ENCODE assay signal across 14 cellular contexts in genomic region chr13:99353836-99354235, GRCh38. TPM values are rescaled to one million over a fixed set of nuclear protein-coding genes. Genes with fewer than 3 reads are reported as not detected.
DNase-seq lines count a peak whose midpoint lies in the region; ATAC-seq, FAIRE-seq and TF ChIP-seq lines count a peak whose summit lies in the region.
"Had no signal": no experiment of that assay in that cellular context is flagged by ENCODE, and none has a peak within 500 bp of the region (broad histone marks: within the 10 kb centered on the region; RNA-seq: fewer than 3 reads in every experiment).

No MANE protein-coding gene starts in this region.

- H3K4me1 ChIP-seq in K562 (replicated peaks in 1 of 2; ENCODE audit: control insufficient read depth in 2 of 2, insufficient read depth in 2 of 2, low read length in 2 of 2) = peaks cover 8 to 25% of the 10 kb centered on the region in 2 experiments; a peak in 4 of 5 replicates

- TF ChIP-seq EP300 in K562 (IDR thresholded peaks at IDR 0.05; ENCODE audit: low read length) = no peak

- CTCF ChIA-PET in K562 (lab: Yijun Ruan, JAX; ENCODE audit: low intra/inter-chr PET ratio) = no interaction called here

- no peak for FAIRE-seq in K562 (lab: Jason Lieb, UNC)

- no peak for TF ChIP-seq RAD21 in K562 (CRISPR knock-in tag; conservative IDR thresholded peaks at IDR 0.05 in 1 of 2, IDR thresholded peaks at IDR 0.05 in 1 of 2)

- peaks cover 43% of the 10 kb centered on the region; the same call in 2 of the 3 replicates for H3K36me3 ChIP-seq in K562 (ENCODE audit: control insufficient read depth, insufficient read depth, low read length)

- no peaks in the 10 kb centered on the region for H3K9me3 Mint-ChIP-seq in mesothelial cell of epicardium

- no peak overlapping the region for H2AFZ ChIP-seq in K562 (ENCODE audit: low read depth, low read length)

- POLR2A ChIA-PET in K562 (lab: Yijun Ruan, JAX) = no interaction called here

- no peak for TF ChIP-seq POLR2A in K562 (conservative IDR thresholded peaks at IDR 0.05)

- no peak overlapping the region for H3K27ac ChIP-seq in K562 (ENCODE audit: extremely low read depth, low read depth, low read length)
- peak overlapping the region in 14 of 21 experiments; percentile 30 to 89 (median 75) for H3K27ac ChIP-seq in skin epidermis
- H3K27ac ChIP-seq: dorsolateral prefrontal cortex had no signal

- peaks cover 21% of the 10 kb centered on the region for H3K4me1 Mint-ChIP-seq in mesothelial cell of epicardium

- 67% methylated on average over 7 of the region's 8 CpGs for WGBS in K562 (ENCODE audit: insufficient coverage, low coverage, missing lambda C conversion rate)

- intact Hi-C loops in K562 (cut with micrococcal nuclease) = no loop called here

- no TSS peak for BruUV-seq in K562 (replicated peaks; lab: Mats Ljungman, UMichigan)

- in situ Hi-C loops in K562 (cut with MboI) = no loop called here

- H3K27me3 ChIP-seq in K562 (ENCODE audit: control insufficient read depth in 2 of 2, insufficient read depth in 2 of 2, low read length in 2 of 2) = no peaks in the 10 kb centered on the region
- H3K27me3 ChIP-seq: dorsolateral prefrontal cortex had no signal

- H3K4me3 ChIP-seq in K562 (no peak overlapping the region), skin epidermis (no peak overlapping the region)
- H3K4me3 ChIP-seq: dorsolateral prefrontal cortex had no signal

- no peak overlapping the region for H3K4me2 ChIP-seq in K562 (ENCODE audit: insufficient read depth, low read length)

- TF ChIP-seq CTCF in K562 (IDR thresholded peaks at IDR 0.05 in 2 of 3, conservative IDR thresholded peaks at IDR 0.05 in 1 of 3; ENCODE audit: insufficient read depth in 2 of 3, low read depth in 1 of 3, low read length in 3 of 3) (no peak), mesothelial cell of epicardium (IDR thresholded peaks at IDR 0.05; ENCODE audit: unreplicated experiment) (no peak)

- H3K27ac Mint-ChIP-seq in mesothelial cell of epicardium = no peak overlapping the region

- H3K9ac ChIP-seq in K562 (ENCODE audit: insufficient read depth in 1 of 2, low read depth in 2 of 2, low read length in 2 of 2) = no peak overlapping the region

- no peaks in the 10 kb centered on the region for H3K27me3 Mint-ChIP-seq in mesothelial cell of epicardium (ENCODE audit: low read depth)

- H3K36me3 Mint-ChIP-seq in mesothelial cell of epicardium = peaks cover 27% of the 10 kb centered on the region

- H3K9me1 ChIP-seq in K562 (ENCODE audit: control insufficient read depth, insufficient read depth, low read length) = peaks cover 4% of the 10 kb centered on the region

- no peaks in the 10 kb centered on the region for H4K20me1 ChIP-seq in K562 (replicated peaks; ENCODE audit: control insufficient read depth, insufficient read depth, low read length)

- DNase-seq in activated CD4-positive, alpha-beta T cell treated with anti-CD3 and anti-CD28 coated beads for 48 hours = peak; percentile 48
- DNase-seq in activated CD4-positive, alpha-beta T cell treated with anti-CD3 and anti-CD28 coated beads for 4 hours = no peak
- DNase-seq in RPMI7951 (ENCODE audit: low read depth) (peak; percentile 88), K562 (ENCODE audit: extremely low read depth in 1 of 4, low spot score in 3 of 4) (no peak), NCI-H345 (lab: John Stamatoyannopoulos, UW) (no peak), mesothelial cell of epicardium (ENCODE audit: low spot score in 2 of 2, unreplicated experiment in 2 of 2) (no peak)
- no peak for DNase-seq in activated effector memory CD4-positive, alpha-beta T cell treated with Interleukin-2 at 50 U/mL for 16 hours
- DNase-seq: dorsolateral prefrontal cortex, GF-D8, H7, NCI-H510A treated with DMSO at 0.1 percent for 48 hours had no signal

- peaks cover 2% of the 10 kb centered on the region; the same call in 2 of the 3 replicates for H3K79me2 ChIP-seq in K562 (ENCODE audit: control insufficient read depth, insufficient read depth, low read length)

- no peak overlapping the region for H3K4me3 Mint-ChIP-seq in mesothelial cell of epicardium

- ATAC-seq in K562 = no peak

- no peaks in the 10 kb centered on the region for H3K9me3 ChIP-seq in K562 (replicated peaks; ENCODE audit: control insufficient read depth, insufficient read depth, low read depth, low read length)

TF ChIP-seq in K562, 482 proteins besides CTCF, POLR2A, EP300 and RAD21:
- TF ChIP-seq ZFP1 (CRISPR knock-in tag; IDR thresholded peaks at IDR 0.05) (no peak), ZSCAN32 (CRISPR knock-in tag; IDR thresholded peaks at IDR 0.05) (no peak), ETV6 (IDR thresholded peaks at IDR 0.05; ENCODE audit: borderline replicate concordance in 1 of 2, low read depth in 2 of 2, low read length in 1 of 2) (no peak), ETV6 (CRISPR knock-in tag; IDR thresholded peaks at IDR 0.05; ENCODE audit: borderline replicate concordance) (no peak), MCM3 (IDR thresholded peaks at IDR 0.05) (no peak), KDM1A (IDR thresholded peaks at IDR 0.05) (peak; percentile 31 to 37; a peak in 1 of 4 replicates), DACH1 (IDR thresholded peaks at IDR 0.05; ENCODE audit: partially characterized antibody) (no peak), POU5F1 (IDR thresholded peaks at IDR 0.05; ENCODE audit: borderline replicate concordance, low read depth, low read length, partially characterized antibody) (no peak)
- TF ChIP-seq, protein P1, sequence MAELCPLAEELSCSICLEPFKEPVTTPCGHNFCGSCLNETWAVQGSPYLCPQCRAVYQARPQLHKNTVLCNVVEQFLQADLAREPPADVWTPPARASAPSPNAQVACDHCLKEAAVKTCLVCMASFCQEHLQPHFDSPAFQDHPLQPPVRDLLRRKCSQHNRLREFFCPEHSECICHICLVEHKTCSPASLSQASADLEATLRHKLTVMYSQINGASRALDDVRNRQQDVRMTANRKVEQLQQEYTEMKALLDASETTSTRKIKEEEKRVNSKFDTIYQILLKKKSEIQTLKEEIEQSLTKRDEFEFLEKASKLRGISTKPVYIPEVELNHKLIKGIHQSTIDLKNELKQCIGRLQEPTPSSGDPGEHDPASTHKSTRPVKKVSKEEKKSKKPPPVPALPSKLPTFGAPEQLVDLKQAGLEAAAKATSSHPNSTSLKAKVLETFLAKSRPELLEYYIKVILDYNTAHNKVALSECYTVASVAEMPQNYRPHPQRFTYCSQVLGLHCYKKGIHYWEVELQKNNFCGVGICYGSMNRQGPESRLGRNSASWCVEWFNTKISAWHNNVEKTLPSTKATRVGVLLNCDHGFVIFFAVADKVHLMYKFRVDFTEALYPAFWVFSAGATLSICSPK (IDR thresholded peaks at IDR 0.05; ENCODE audit: borderline replicate concordance) = no peak

RNA-seq across cellular contexts. Expression of gene GPR183, which starts 46.6 kb away (rescaled TPM):
- total RNA-seq in RPMI7951 (2014; rRNA removed; shearing (Covaris generic)) = 4.9 and 5.1 TPM in 2 replicates
- total RNA-seq in K562 (2011; cell fraction: chromatin; rRNA removed; ENCODE audit: low replicate concordance) = 3.6 and 4.7 TPM in 2 replicates
- 2.6 and 4.0 TPM in 2 replicates for total RNA-seq in K562 (2011; cell fraction: nucleolus; rRNA removed)
- 4.1 and 5.4 TPM in 2 replicates for total RNA-seq in K562 (2011; cell fraction: nucleoplasm; rRNA removed)
- total RNA-seq in K562 (2014; rRNA removed) (1.3 and 1.6 TPM in 2 replicates), K562 (2014; rRNA removed; fragmentation: Illumina TruSeq; extraction: Trizol) (2.9 and 3.5 TPM in 2 replicates), K562 (2015; rRNA removed; fragmentation: Illumina TruSeq; extraction: Trizol) (9.3 and 10.0 TPM in 2 replicates), K562 (2021) (2.3 TPM in 2 replicates), mesothelial cell of epicardium (0.14 to 0.25 TPM (median 0.16 TPM) in 3 replicates)
- polyA plus RNA-seq in K562 (2011; rRNA removed) (2.6 and 9.4 TPM in 2 replicates), K562 (2014; fragmentation: Illumina TruSeq; extraction: Trizol) (3.6 and 3.7 TPM in 2 replicates), K562 (2014; fragmentation: Nextera tagmentation; extraction: Ambion mirVana) (10 to 100 TPM in 1 of 2 experiments, 1 to 10 TPM in 1; 6.9 to 10.2 TPM), K562 (2014; rRNA removed) (1.9 and 2.5 TPM in 2 replicates)
- 1.7 and 5.1 TPM in 2 replicates for polyA plus RNA-seq in K562 (2011; cell fraction: cytosol; rRNA removed)
- polyA plus RNA-seq in K562 (2011; cell fraction: nucleus; rRNA removed) = 0.97 and 2.6 TPM in 2 replicates
- 3.7 and 8.1 TPM in 2 replicates for polyA plus RNA-seq in K562 (2012)
- polyA minus RNA-seq in K562 (2011; rRNA and poly(A)+ RNA removed) = 2.0 and 6.3 TPM in 2 replicates
- 2.6 TPM in 1 of 2 replicates, not detected in the other for polyA minus RNA-seq in K562 (2011; cell fraction: cytosol; rRNA and poly(A)+ RNA removed)
- polyA minus RNA-seq in K562 (2011; cell fraction: nucleus; rRNA and poly(A)+ RNA removed) = 0.78 and 0.81 TPM in 2 replicates
- total RNA-seq: A673, H7, MCF 10A had no signal

Comparison
In these comparisons a context has a peak if more than half of its experiments do, and no peak if none do; other contexts are left out.
1. DNase-seq: peak in activated CD4-positive, alpha-beta T cell treated with anti-CD3 and anti-CD28 coated beads for 48 hours (single experiment) and RPMI7951 (single experiment); none in activated CD4-positive, alpha-beta T cell treated with anti-CD3 and anti-CD28 coated beads for 4 hours (0 of 2), K562 (0 of 4), NCI-H345 (single experiment), mesothelial cell of epicardium (0 of 2) and activated effector memory CD4-positive, alpha-beta T cell treated with Interleukin-2 at 50 U/mL for 16 hours (single experiment).